Comparison of ENCODE assay signal across 8 cellular contexts in the genomic region with DNA sequence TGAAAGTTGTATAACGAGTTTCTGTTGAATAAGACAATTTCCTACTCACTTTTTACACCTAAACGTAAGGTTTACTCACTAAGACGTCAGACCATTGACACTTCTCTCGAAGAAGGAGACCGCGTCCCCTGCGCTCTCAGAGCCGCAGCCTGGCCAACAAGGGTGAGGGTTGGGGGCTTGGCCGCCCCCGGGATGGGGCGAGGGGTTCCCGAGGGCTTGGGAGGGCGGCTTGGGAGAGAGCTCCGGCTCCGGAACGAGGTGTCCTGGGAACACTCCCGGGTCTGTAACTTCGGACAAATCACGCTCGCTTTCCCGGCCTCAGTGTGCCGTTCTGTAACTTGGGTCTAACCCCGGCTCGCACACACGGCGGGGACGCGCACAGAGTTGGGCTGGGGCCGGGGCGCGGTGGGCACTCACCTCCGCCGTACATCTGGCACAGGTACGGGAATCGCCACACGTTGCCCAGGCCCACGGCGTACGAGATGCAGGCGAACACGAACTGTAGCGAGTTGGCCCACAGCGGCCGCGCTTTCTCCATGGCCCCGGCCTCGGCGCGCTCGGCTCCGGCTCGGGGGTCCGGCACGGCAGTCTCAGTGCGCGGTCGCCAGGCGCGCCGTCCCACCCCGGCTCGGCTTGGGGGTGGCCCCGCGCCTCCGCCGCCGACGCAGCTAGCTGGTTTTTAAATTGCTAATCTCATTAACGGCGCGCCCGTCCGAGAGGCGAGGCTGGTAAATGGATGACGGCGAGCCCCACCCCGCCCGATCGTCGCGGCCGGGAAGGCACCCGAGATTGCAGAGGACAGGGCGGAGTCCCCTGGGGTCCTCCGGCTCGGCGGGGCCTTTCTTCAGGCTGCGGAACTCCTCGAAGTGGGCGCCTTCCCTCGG. TPM values are rescaled to one million over a fixed set of nuclear protein-coding genes. Genes with fewer than 3 reads are reported as not detected.
A peak's percentile ranks its signal among the peaks of the same experiment; 100 is the strongest.
DNase-seq lines count a peak whose midpoint lies in the region; ATAC-seq, FAIRE-seq and TF ChIP-seq lines count a peak whose summit lies in the region.

Gene SLC6A20, minus strand, starts transcription at position 655 of the 884 bp plus-strand sequence. Its CDS starts 117 bp downstream, at position 538.

- intact Hi-C loops in PC-3 (cut with micrococcal nuclease), result no loop called here

- peak within 1 kb of the TSS in 1 of 2 experiments; percentile 10; a peak in 1 of 6 replicates for H3K27ac ChIP-seq in A549
- H3K27ac ChIP-seq in HUES64 (ENCODE audit: low read depth, low read length), result no peak within 1 kb of the TSS
- no peak within 1 kb of the TSS for H3K27ac ChIP-seq in PC-3 (ENCODE audit: low read length)
- no peak within 1 kb of the TSS for H3K27ac ChIP-seq in SJCRH30

- no peaks in the 10 kb centered on the region for H3K9me2 ChIP-seq in PC-3 (replicated peaks; ENCODE audit: low read length)

- H3K27me3 ChIP-seq in HUES64 (ENCODE audit: insufficient read depth, low read length), result peaks cover 60% of the 10 kb centered on the region
- H3K27me3 ChIP-seq in mucosa of stomach (ENCODE audit: control insufficient read depth, insufficient read depth, low read length), result peaks cover 27% of the 10 kb centered on the region
- no peaks in the 10 kb centered on the region for H3K27me3 ChIP-seq in PC-3 (ENCODE audit: low read length)
- no peaks in the 10 kb centered on the region for H3K27me3 ChIP-seq in SJCRH30

- no peak for TF ChIP-seq RAD21 in A549 (conservative IDR thresholded peaks at IDR 0.05 in 1 of 2, IDR thresholded peaks at IDR 0.05 in 1 of 2)

- POLR2A ChIA-PET in A549 (lab: Yijun Ruan, JAX), result no interaction called here
- POLR2A ChIA-PET in PC-3 (lab: Charles Lee; ENCODE audit: unreplicated experiment), result interaction anchor here (0.6 kb wide), 1 partner anchor 12 kb away, joined by 4 read pairs; no protein-coding TSS in a partner anchor

- CTCF ChIA-PET in A549 (lab: Yijun Ruan, JAX) (interaction anchor here (1.2 kb wide), 1 partner anchor 292 kb away, joined by 3 read pairs; no protein-coding TSS in a partner anchor), PC-3 (lab: Charles Lee) (no interaction called here)

- H3K4me1 ChIP-seq in A549 (peaks cover 9% of the 10 kb centered on the region; the same call in 2 of the 3 replicates), HUES64 (ENCODE audit: insufficient read depth, low read length) (no peaks in the 10 kb centered on the region), mucosa of stomach (ENCODE audit: control insufficient read depth, insufficient read depth, low read length) (peaks cover 22% of the 10 kb centered on the region), PC-3 (ENCODE audit: insufficient read depth, low read length) (peaks cover 13% of the 10 kb centered on the region; the same call in 1 of the 2 replicates), SJCRH30 (no peaks in the 10 kb centered on the region; the same call in 1 of the 2 replicates)

- no peak for DNase-seq in A549 (ENCODE audit: low read depth in 1 of 2, low spot score in 1 of 2)
- DNase-seq in ecto neural progenitor cell (ENCODE audit: low spot score), result peak; percentile 72
- no peak for DNase-seq in NCI-H1436 (lab: John Stamatoyannopoulos, UW)
- no peak for DNase-seq in central memory CD4-positive, alpha-beta T cell
- no peak for DNase-seq in PC-3
- DNase-seq in SJCRH30, result no peak

- H3F3A ChIP-seq in PC-3 (ENCODE audit: low read length, unreplicated experiment), result no peaks in the 10 kb centered on the region

- no peaks in the 10 kb centered on the region for H4K20me1 ChIP-seq in PC-3 (ENCODE audit: low read length)

- H3K9ac ChIP-seq in HUES64 (ENCODE audit: low read depth, low read length), result peak within 1 kb of the TSS; percentile 42; the same call in 1 of the 2 replicates
- peak within 1 kb of the TSS; percentile 56 for H3K9ac ChIP-seq in mucosa of stomach (ENCODE audit: low read length)
- no peak within 1 kb of the TSS for H3K9ac ChIP-seq in PC-3 (ENCODE audit: low read length)

- H3K9me3 ChIP-seq in A549, result no peaks in the 10 kb centered on the region
- no peaks in the 10 kb centered on the region for H3K9me3 ChIP-seq in HUES64 (ENCODE audit: insufficient read depth, low read depth, low read length)
- no peaks in the 10 kb centered on the region for H3K9me3 ChIP-seq in mucosa of stomach (ENCODE audit: control insufficient read depth, low read length)
- H3K9me3 ChIP-seq in PC-3 (ENCODE audit: low read length), result no peaks in the 10 kb centered on the region
- H3K9me3 ChIP-seq in SJCRH30 (replicated peaks), result no peaks in the 10 kb centered on the region

- H2AFZ ChIP-seq in PC-3 (ENCODE audit: low read length), result no peak within 1 kb of the TSS

- FAIRE-seq in A549 (lab: Jason Lieb, UNC), result no peak

- peak within 1 kb of the TSS; percentile 48 for H3K4me3 ChIP-seq in A549
- peak within 1 kb of the TSS; percentile 61 for H3K4me3 ChIP-seq in HUES64 (ENCODE audit: low read length)
- peak within 1 kb of the TSS; percentile 25 for H3K4me3 ChIP-seq in mucosa of stomach (ENCODE audit: low read length)
- no peak within 1 kb of the TSS for H3K4me3 ChIP-seq in PC-3 (ENCODE audit: low read length)
- no peak within 1 kb of the TSS for H3K4me3 ChIP-seq in SJCRH30

- 16% methylated on average over 24 of the region's 91 CpGs for WGBS in A549 (ENCODE audit: missing lambda C conversion rate)
- 2% methylated on average over 91 of the region's 91 CpGs for WGBS in HUES64

- TF ChIP-seq CTCF in A549 (IDR thresholded peaks at IDR 0.05) (no peak), PC-3 (conservative IDR thresholded peaks at IDR 0.05; ENCODE audit: low read depth, low read length) (no peak)

- TF ChIP-seq POLR2A in A549 (IDR thresholded peaks at IDR 0.05; ENCODE audit: low read length), result no peak

- ATAC-seq in A549 (peak; percentile 16 to 49; a peak in 3 of 6 replicates), PC-3 (no peak)

- no peaks in the 10 kb centered on the region for H3K36me3 ChIP-seq in HUES64 (ENCODE audit: insufficient read depth, low read length)
- H3K36me3 ChIP-seq in mucosa of stomach (ENCODE audit: control insufficient read depth, insufficient read depth, low read length), result no peaks in the 10 kb centered on the region
- no peaks in the 10 kb centered on the region for H3K36me3 ChIP-seq in PC-3 (ENCODE audit: low read depth, low read length)
- no peaks in the 10 kb centered on the region for H3K36me3 ChIP-seq in SJCRH30

- H3K79me2 ChIP-seq in PC-3 (ENCODE audit: low read length), result no peaks in the 10 kb centered on the region

- BruUV-seq in PC-3 (replicated peaks; lab: Mats Ljungman, UMichigan), result no TSS peak

- no peak for TF ChIP-seq EP300 in A549 (IDR thresholded peaks at IDR 0.05)

- peak within 1 kb of the TSS; percentile 94 for H3K4me2 ChIP-seq in A549
- H3K4me2 ChIP-seq in PC-3 (ENCODE audit: low read length), result no peak within 1 kb of the TSS

TF ChIP-seq in A549, 52 proteins besides CTCF, POLR2A, EP300 and RAD21:
- TF ChIP-seq RFX5 (IDR thresholded peaks at IDR 0.05) (no peak), ATOH8 (CRISPR knock-in tag; IDR thresholded peaks at IDR 0.05; ENCODE audit: low read depth) (no peak), CHD4 (IDR thresholded peaks at IDR 0.05; ENCODE audit: borderline replicate concordance) (no peak), GATA3 (IDR thresholded peaks at IDR 0.05; ENCODE audit: borderline replicate concordance) (no peak), NFE2L2 (conservative IDR thresholded peaks at IDR 0.05; ENCODE audit: low read length) (no peak), CBX8 (IDR thresholded peaks at IDR 0.05) (peak; percentile 98), FOSB (CRISPR knock-in tag; IDR thresholded peaks at IDR 0.05) (no peak), ZNF302 (CRISPR knock-in tag; IDR thresholded peaks at IDR 0.05) (no peak)
- TF ChIP-seq, protein P1, sequence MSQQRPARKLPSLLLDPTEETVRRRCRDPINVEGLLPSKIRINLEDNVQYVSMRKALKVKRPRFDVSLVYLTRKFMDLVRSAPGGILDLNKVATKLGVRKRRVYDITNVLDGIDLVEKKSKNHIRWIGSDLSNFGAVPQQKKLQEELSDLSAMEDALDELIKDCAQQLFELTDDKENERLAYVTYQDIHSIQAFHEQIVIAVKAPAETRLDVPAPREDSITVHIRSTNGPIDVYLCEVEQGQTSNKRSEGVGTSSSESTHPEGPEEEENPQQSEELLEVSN (IDR thresholded peaks at IDR 0.05; ENCODE audit: borderline replicate concordance, low read depth), result no peak

RNA-seq across cellular contexts. Expression of gene SLC6A20, which starts in this region (rescaled TPM):
- 0.03 TPM in 1 of 2 replicates, not detected in the other for polyA plus RNA-seq in A549 (2011; rRNA removed)
- not detected in 2 replicates for polyA plus RNA-seq in A549 (2012; cell fraction: cytosol; rRNA removed)
- not detected in 2 replicates for polyA plus RNA-seq in A549 (2012; cell fraction: nucleus; rRNA removed)
- not detected in 3 replicates for polyA plus RNA-seq in A549 (2017; fragmentation: RNase III; extraction: RNeasy Plus Mini Kit Qiagen cat#74134 plus additional on column Dnase treatment)
- 0.08 and 1.7 TPM in 2 replicates for polyA minus RNA-seq in A549 (2011; rRNA and poly(A)+ RNA removed)
- not detected for polyA plus RNA-seq in HUES64 (2013, experiment 1 of 2)
- polyA plus RNA-seq in HUES64 (2013, experiment 2 of 2), result not detected
- total RNA-seq in PC-3 (2014; rRNA removed), result not detected in 2 replicates
- not detected in 2 replicates for total RNA-seq in SJCRH30 (2014; rRNA removed; shearing (Covaris generic))

Comparison
In these comparisons a context has a peak if more than half of its experiments do, and no peak if none do; other contexts are left out.
1. H3K4me3 ChIP-seq: peak in A549 (single experiment), HUES64 (single experiment) and mucosa of stomach (single experiment); none in PC-3 (single experiment) and SJCRH30 (single experiment).